In genomic region chr13:42574435-42575311, GRCh38 we compare ENCODE assay signal across 9 cellular contexts. TPM values are rescaled to one million over a fixed set of nuclear protein-coding genes. Genes with fewer than 3 reads are reported as not detected.
DNase-seq lines count a peak whose midpoint lies in the region; ATAC-seq lines count a peak whose summit lies in the region.
"Had no signal": no experiment of that assay in that cellular context is flagged by ENCODE, and none has a peak within 500 bp of the region (broad histone marks: within the 10 kb centered on the region; RNA-seq: fewer than 3 reads in every experiment).

No MANE protein-coding gene starts in this region.

- H3K4me3 ChIP-seq in mesendoderm (ENCODE audit: low read length): peak overlapping the region; percentile 49

- peaks cover 4% of the 10 kb centered on the region for H3K36me3 Mint-ChIP-seq in activated naive CD8-positive, alpha-beta T cell treated with anti-CD3 and anti-CD28 coated beads, Interleukin-2, amount 50 U/mL, for 24 hours (ENCODE audit: low read depth)
- peaks cover 0 to 3% of the 10 kb centered on the region in 2 donors for H3K36me3 Mint-ChIP-seq in stimulated activated naive B cell treated with anti-CD40 and anti-IgM and Interleukin-4, amounts not matched to agents 10 μg/mL and 1 μg/mL and 100 μg/mL, for 72 hours

- H3K27ac ChIP-seq in mesendoderm (ENCODE audit: low read depth, low read length): no peak overlapping the region
- H3K27ac ChIP-seq: neutrophil had no signal

- H3K4me1 ChIP-seq in ES-I3 (ENCODE audit: insufficient read depth, low read length) (no peaks in the 10 kb centered on the region; the same call in 1 of the 2 replicates), mesendoderm (ENCODE audit: control insufficient read depth, low read depth, low read length) (no peaks in the 10 kb centered on the region)

- H3K79me2 ChIP-seq in mesendoderm (ENCODE audit: control insufficient read depth, insufficient read depth, low read length): no peaks in the 10 kb centered on the region

- WGBS in mesendoderm (ENCODE audit: extremely low coverage, insufficient coverage, low lambda C conversion rate): no CpG with 5 or more reads among the region's 51 CpGs

- no peak overlapping the region for H4K5ac ChIP-seq in mesendoderm (ENCODE audit: low read length)

- H2BK5ac ChIP-seq in mesendoderm (ENCODE audit: low read length): no peak overlapping the region

- H3K79me1 ChIP-seq in mesendoderm (ENCODE audit: low read length): no peaks in the 10 kb centered on the region

- H3K27me3 Mint-ChIP-seq in activated naive CD8-positive, alpha-beta T cell treated with anti-CD3 and anti-CD28 coated beads, Interleukin-2, amount 50 U/mL, for 24 hours: peaks cover 51% of the 10 kb centered on the region
- peaks cover 28 to 52% of the 10 kb centered on the region in 2 donors for H3K27me3 Mint-ChIP-seq in stimulated activated naive B cell treated with anti-CD40 and anti-IgM and Interleukin-4, amounts not matched to agents 10 μg/mL and 1 μg/mL and 100 μg/mL, for 72 hours

- H3K9me3 ChIP-seq in ES-I3 (ENCODE audit: control insufficient read depth, insufficient read depth, low read length): peaks cover 6% of the 10 kb centered on the region
- H3K9me3 ChIP-seq: neutrophil had no signal

- ATAC-seq in GM21423 (IDR thresholded peaks at IDR 0.05; ENCODE audit: unreplicated experiment): peak; percentile 67
- ATAC-seq in activated naive CD8-positive, alpha-beta T cell treated with anti-CD3 and anti-CD28 coated beads, Interleukin-2, amount 50 U/mL, for 24 hours: peak; percentile 87
- ATAC-seq in stimulated activated naive B cell treated with anti-CD40 and anti-IgM and Interleukin-4, amounts not matched to agents 10 μg/mL and 1 μg/mL and 100 μg/mL, for 72 hours (replicated peaks): peak; percentile 81

- H3K36me3 ChIP-seq in ES-I3 (ENCODE audit: insufficient read depth, low read length) (no peaks in the 10 kb centered on the region), mesendoderm (ENCODE audit: control insufficient read depth, insufficient read depth, low read length) (no peaks in the 10 kb centered on the region)
- H3K36me3 ChIP-seq: neutrophil had no signal

- peak overlapping the region; percentile 76 for H3K4me3 Mint-ChIP-seq in activated naive CD8-positive, alpha-beta T cell treated with anti-CD3 and anti-CD28 coated beads, Interleukin-2, amount 50 U/mL, for 24 hours
- H3K4me3 Mint-ChIP-seq in stimulated activated naive B cell treated with anti-CD40 and anti-IgM and Interleukin-4, amounts not matched to agents 10 μg/mL and 1 μg/mL and 100 μg/mL, for 72 hours: peak overlapping the region; percentile 79 to 85

- no peak overlapping the region for H2BK120ac ChIP-seq in mesendoderm (ENCODE audit: low read depth, low read length)

- H3K18ac ChIP-seq in mesendoderm (ENCODE audit: low read length): no peak overlapping the region

- H3K27ac Mint-ChIP-seq in activated naive CD8-positive, alpha-beta T cell treated with anti-CD3 and anti-CD28 coated beads, Interleukin-2, amount 50 U/mL, for 24 hours: peak overlapping the region; percentile 80
- H3K27ac Mint-ChIP-seq in stimulated activated naive B cell treated with anti-CD40 and anti-IgM and Interleukin-4, amounts not matched to agents 10 μg/mL and 1 μg/mL and 100 μg/mL, for 72 hours: peak overlapping the region; percentile 48

- H2AK5ac ChIP-seq in mesendoderm (ENCODE audit: low read length): no peak overlapping the region

- H3K27me3 ChIP-seq in mesendoderm (ENCODE audit: insufficient read depth, low read length, poor library complexity): peaks cover 2% of the 10 kb centered on the region

- peaks cover 32% of the 10 kb centered on the region for H3K4me1 Mint-ChIP-seq in activated naive CD8-positive, alpha-beta T cell treated with anti-CD3 and anti-CD28 coated beads, Interleukin-2, amount 50 U/mL, for 24 hours
- H3K4me1 Mint-ChIP-seq in stimulated activated naive B cell treated with anti-CD40 and anti-IgM and Interleukin-4, amounts not matched to agents 10 μg/mL and 1 μg/mL and 100 μg/mL, for 72 hours: peaks cover 22 to 24% of the 10 kb centered on the region in 2 donors

- DNase-seq in NCI-H69 (lab: John Stamatoyannopoulos, UW) (peak; percentile 35), mesendoderm (peak; percentile 13), NCI-H82 (lab: John Stamatoyannopoulos, UW) (no peak), NCI-H1105 (lab: John Stamatoyannopoulos, UW) (no peak)
- peak; percentile 72 for DNase-seq in activated naive CD8-positive, alpha-beta T cell treated with anti-CD3 and anti-CD28 coated beads, Interleukin-2, amount 50 U/mL, for 24 hours
- peak; percentile 54 for DNase-seq in stimulated activated naive B cell treated with anti-CD40 and anti-IgM and Interleukin-4, amounts not matched to agents 10 μg/mL and 1 μg/mL and 100 μg/mL, for 72 hours

- peak overlapping the region; percentile 78 for H3K4me2 ChIP-seq in mesendoderm (ENCODE audit: low read length)

- no peak overlapping the region for H4K8ac ChIP-seq in mesendoderm (ENCODE audit: low read depth, low read length)

- H3K56ac ChIP-seq in mesendoderm (ENCODE audit: low read length): peak overlapping the region; percentile 62

- no peak overlapping the region for H2BK15ac ChIP-seq in mesendoderm (replicated peaks; ENCODE audit: low read depth)

- no peak overlapping the region for H3K4ac ChIP-seq in mesendoderm (ENCODE audit: low read depth, low read length)

- peak overlapping the region; percentile 63; the same call in 1 of the 2 replicates for H3K9ac ChIP-seq in ES-I3 (ENCODE audit: low read depth, low read length)
- peak overlapping the region; percentile 31 for H3K9ac ChIP-seq in mesendoderm (ENCODE audit: low read length)

- H3K23ac ChIP-seq in mesendoderm (ENCODE audit: low read length): peak overlapping the region; percentile 6

- peaks cover 11% of the 10 kb centered on the region for H3K9me3 Mint-ChIP-seq in activated naive CD8-positive, alpha-beta T cell treated with anti-CD3 and anti-CD28 coated beads, Interleukin-2, amount 50 U/mL, for 24 hours
- H3K9me3 Mint-ChIP-seq in stimulated activated naive B cell treated with anti-CD40 and anti-IgM and Interleukin-4, amounts not matched to agents 10 μg/mL and 1 μg/mL and 100 μg/mL, for 72 hours: peaks cover 5% of the 10 kb centered on the region in 2 donors

RNA-seq across cellular contexts. Expression of gene TNFSF11, which starts 0.7 kb away (rescaled TPM):
- polyA plus RNA-seq in mesendoderm (2013, experiment 1 of 2): 0.65 TPM
- polyA plus RNA-seq in mesendoderm (2013, experiment 2 of 2): 0.69 TPM

Comparison
In these comparisons a context has a peak if more than half of its experiments do, and no peak if none do; other contexts are left out.
1. DNase-seq: peak in NCI-H69 (single experiment), activated naive CD8-positive, alpha-beta T cell treated with anti-CD3 and anti-CD28 coated beads, Interleukin-2, amount 50 U/mL, for 24 hours (single experiment), mesendoderm (single experiment) and stimulated activated naive B cell treated with anti-CD40 and anti-IgM and Interleukin-4, amounts not matched to agents 10 μg/mL and 1 μg/mL and 100 μg/mL, for 72 hours (single experiment); none in NCI-H82 (single experiment) and NCI-H1105 (single experiment).
2. Peak in every context shown above with its lines, with median percentiles within 50 percentile points of each other: ATAC-seq.